26 cellular contexts compared by ENCODE assay signal in the genomic region with DNA sequence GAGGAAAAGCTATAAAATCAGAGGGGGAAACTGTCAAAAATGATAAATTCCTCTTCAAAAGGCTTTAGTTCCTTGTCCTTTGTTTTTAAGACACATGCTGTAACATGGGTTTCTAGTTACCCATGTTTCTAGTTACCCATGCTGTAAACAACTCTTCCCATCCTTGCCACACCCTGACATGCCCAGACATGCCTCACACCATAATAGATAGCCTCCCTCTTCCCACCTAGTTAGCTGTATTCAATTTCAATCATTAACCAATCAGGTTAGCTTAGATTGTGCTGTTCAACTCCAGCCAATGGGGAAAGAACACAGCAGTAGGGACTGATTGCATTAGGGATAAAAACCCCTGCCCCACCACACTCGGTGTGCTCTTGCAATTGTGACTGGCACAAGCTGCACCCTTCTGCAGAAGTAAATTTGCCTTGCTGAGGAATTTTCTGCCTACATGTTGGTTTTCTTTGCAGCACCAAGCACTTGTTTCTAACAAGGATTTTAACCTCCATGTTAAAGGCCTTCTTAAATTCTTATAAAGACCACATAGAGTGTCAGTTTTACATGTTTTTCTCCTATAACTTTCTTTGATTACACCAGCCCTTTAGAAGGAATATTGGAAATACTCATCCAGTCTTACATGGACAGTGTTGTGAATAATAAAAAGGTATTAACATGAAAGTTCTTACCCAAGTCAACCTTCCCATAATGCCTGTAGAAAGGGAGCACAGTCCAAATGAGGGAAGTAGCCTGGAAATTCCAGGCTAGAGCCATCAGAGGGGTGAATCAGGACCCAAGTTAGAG. TPM values are rescaled to one million over a fixed set of nuclear protein-coding genes. Genes with fewer than 3 reads are reported as not detected.
A peak's percentile ranks its signal among the peaks of the same experiment; 100 is the strongest.
DNase-seq lines count a peak whose midpoint lies in the region; ATAC-seq, FAIRE-seq and TF ChIP-seq lines count a peak whose summit lies in the region.
"Had no signal": no experiment of that assay in that cellular context is flagged by ENCODE, and none has a peak within 500 bp of the region (broad histone marks: within the 10 kb centered on the region; RNA-seq: fewer than 3 reads in every experiment).

No MANE protein-coding gene starts in this region.

- no peaks in the 10 kb centered on the region for H3K36me3 ChIP-seq in bronchial epithelial cell (ENCODE audit: control insufficient read depth, insufficient read depth, low read length)
- H3K36me3 ChIP-seq: BLaER1 treated with 17β-estradiol and CSF1 and Interleukin-3, amounts not matched to agents 10 nM and 100 nM; uterus had no signal

- no peak for FAIRE-seq in bronchial epithelial cell (lab: Jason Lieb, UNC)
- FAIRE-seq: kidney had no signal

- no peaks in the 10 kb centered on the region for H3K27me3 ChIP-seq in bronchial epithelial cell (ENCODE audit: control insufficient read depth, insufficient read depth, low read length)
- H3K27me3 ChIP-seq: BLaER1 treated with 17β-estradiol and CSF1 and Interleukin-3, amounts not matched to agents 10 nM and 100 nM; hepatocyte; uterus had no signal

- POLR2A ChIA-PET in activated CD8-positive, alpha-beta T cell treated with anti-CD3 and anti-CD28 coated beads, Interleukin-2, amount 10 ng/mL, durations not matched to agents 7 days and 5 days (lab: Charles Lee): no interaction called here
- POLR2A ChIA-PET in activated CD8-positive, alpha-beta T cell treated with anti-CD3 and anti-CD28 coated beads for 36 hours (lab: Charles Lee): no interaction called here

- no peak for DNase-seq in activated CD8-positive, alpha-beta T cell treated with anti-CD3 and anti-CD28 coated beads, Interleukin-2, amount 10 ng/mL, durations not matched to agents 7 days and 5 days
- no peak for DNase-seq in activated CD8-positive, alpha-beta T cell treated with anti-CD3 and anti-CD28 coated beads for 36 hours
- DNase-seq in LHCN-M2 (ENCODE audit: low read depth) (peak; percentile 18), bronchial epithelial cell (ENCODE audit: low read depth) (peak; percentile 55), renal cortical epithelial cell (ENCODE audit: low read depth) (peak; percentile 3), T-helper 1 cell (no peak)
- DNase-seq in activated T-helper 1 cell treated with anti-CD3 and anti-CD28 coated beads, Interleukin-12 subunit alpha, Interleukin-12 subunit beta, Interleukin-2, Interleukin-4 antibody, amounts not matched to agents 30 ng/mL and 10 ng/mL and 1 ng/mL, durations not matched to agents 14 hours and 24 hours and 36 hours (ENCODE audit: low spot score): no peak
- DNase-seq: activated CD4-positive, alpha-beta T cell treated with anti-CD3 and anti-CD28 coated beads, Interleukin-2, amount 10 ng/mL, durations not matched to agents 24 days and 14 days; activated gamma-delta T cell treated with Interleukin-2 at 50 U/mL for 16 hours; cortex of kidney; GDM1; kidney; naive B cell; NCI-H1092; NCI-H82; PC-9; right cardiac atrium; SIG-M5; stimulated activated CD8-positive, alpha-beta memory T cell treated with anti-CD3 and anti-CD28 coated beads, Interleukin-4, amount 100 ng/mL, for 48 hours; uterus had no signal

- TF ChIP-seq CTCF in activated CD8-positive, alpha-beta T cell treated with anti-CD3 and anti-CD28 coated beads for 36 hours (IDR thresholded peaks at IDR 0.05): no peak
- TF ChIP-seq CTCF in bronchial epithelial cell (IDR thresholded peaks at IDR 0.05; ENCODE audit: insufficient read depth, low read length, severe bottlenecking): no peak

- peaks cover 7% of the 10 kb centered on the region for H3K27me3 Mint-ChIP-seq in activated CD8-positive, alpha-beta T cell treated with anti-CD3 and anti-CD28 coated beads, Interleukin-2, amount 10 ng/mL, durations not matched to agents 7 days and 5 days (ENCODE audit: low read depth)
- H3K27me3 Mint-ChIP-seq in activated CD8-positive, alpha-beta T cell treated with anti-CD3 and anti-CD28 coated beads for 36 hours: peaks cover 1% of the 10 kb centered on the region
- peaks cover 8% of the 10 kb centered on the region for H3K27me3 Mint-ChIP-seq in activated T-helper 1 cell treated with anti-CD3 and anti-CD28 coated beads, Interleukin-12 subunit alpha, Interleukin-12 subunit beta, Interleukin-2, Interleukin-4 antibody, amounts not matched to agents 30 ng/mL and 10 ng/mL and 1 ng/mL, durations not matched to agents 14 hours and 24 hours and 36 hours (ENCODE audit: insufficient read depth)

- H3K27ac Mint-ChIP-seq in activated CD8-positive, alpha-beta T cell treated with anti-CD3 and anti-CD28 coated beads, Interleukin-2, amount 10 ng/mL, durations not matched to agents 7 days and 5 days: peak overlapping the region; percentile 14
- no peak overlapping the region for H3K27ac Mint-ChIP-seq in activated CD8-positive, alpha-beta T cell treated with anti-CD3 and anti-CD28 coated beads for 36 hours
- H3K27ac Mint-ChIP-seq in activated T-helper 1 cell treated with anti-CD3 and anti-CD28 coated beads, Interleukin-12 subunit alpha, Interleukin-12 subunit beta, Interleukin-2, Interleukin-4 antibody, amounts not matched to agents 30 ng/mL and 10 ng/mL and 1 ng/mL, durations not matched to agents 14 hours and 24 hours and 36 hours: no peak overlapping the region
- H3K27ac Mint-ChIP-seq: activated CD4-positive, alpha-beta T cell treated with anti-CD3 and anti-CD28 coated beads, Interleukin-2, amount 10 ng/mL, durations not matched to agents 24 days and 14 days; naive B cell had no signal

- CTCF ChIA-PET in activated CD8-positive, alpha-beta T cell treated with anti-CD3 and anti-CD28 coated beads, Interleukin-2, amount 10 ng/mL, durations not matched to agents 7 days and 5 days (lab: Charles Lee): interaction anchor here (1.8 kb wide), 1 partner anchor 16 kb away, joined by 9 read pairs; no protein-coding TSS in a partner anchor
- CTCF ChIA-PET in activated CD8-positive, alpha-beta T cell treated with anti-CD3 and anti-CD28 coated beads for 36 hours (lab: Charles Lee): interaction anchor here (1.5 kb wide), 1 partner anchor 15 kb away, joined by 5 read pairs; no protein-coding TSS in a partner anchor

- intact Hi-C loops in activated CD8-positive, alpha-beta T cell treated with anti-CD3 and anti-CD28 coated beads for 36 hours (cut with micrococcal nuclease): no loop called here
- intact Hi-C loops in activated T-helper 1 cell treated with anti-CD3 and anti-CD28 coated beads, Interleukin-12 subunit alpha, Interleukin-12 subunit beta, Interleukin-2, Interleukin-4 antibody, amounts not matched to agents 30 ng/mL and 10 ng/mL and 1 ng/mL, durations not matched to agents 14 hours and 24 hours and 36 hours (cut with micrococcal nuclease): no loop called here

- no peak overlapping the region for H3K4me3 Mint-ChIP-seq in activated CD8-positive, alpha-beta T cell treated with anti-CD3 and anti-CD28 coated beads, Interleukin-2, amount 10 ng/mL, durations not matched to agents 7 days and 5 days
- H3K4me3 Mint-ChIP-seq in activated CD8-positive, alpha-beta T cell treated with anti-CD3 and anti-CD28 coated beads for 36 hours: no peak overlapping the region
- no peak overlapping the region for H3K4me3 Mint-ChIP-seq in activated T-helper 1 cell treated with anti-CD3 and anti-CD28 coated beads, Interleukin-12 subunit alpha, Interleukin-12 subunit beta, Interleukin-2, Interleukin-4 antibody, amounts not matched to agents 30 ng/mL and 10 ng/mL and 1 ng/mL, durations not matched to agents 14 hours and 24 hours and 36 hours
- H3K4me3 Mint-ChIP-seq: activated CD4-positive, alpha-beta T cell treated with anti-CD3 and anti-CD28 coated beads, Interleukin-2, amount 10 ng/mL, durations not matched to agents 24 days and 14 days; naive B cell had no signal

- peaks cover 4% of the 10 kb centered on the region for H3K36me3 Mint-ChIP-seq in activated CD8-positive, alpha-beta T cell treated with anti-CD3 and anti-CD28 coated beads, Interleukin-2, amount 10 ng/mL, durations not matched to agents 7 days and 5 days (ENCODE audit: low read depth)
- no peaks in the 10 kb centered on the region for H3K36me3 Mint-ChIP-seq in activated CD8-positive, alpha-beta T cell treated with anti-CD3 and anti-CD28 coated beads for 36 hours (ENCODE audit: low read depth)
- H3K36me3 Mint-ChIP-seq in activated T-helper 1 cell treated with anti-CD3 and anti-CD28 coated beads, Interleukin-12 subunit alpha, Interleukin-12 subunit beta, Interleukin-2, Interleukin-4 antibody, amounts not matched to agents 30 ng/mL and 10 ng/mL and 1 ng/mL, durations not matched to agents 14 hours and 24 hours and 36 hours (ENCODE audit: low read depth): peaks cover 2% of the 10 kb centered on the region

- H3K4me1 Mint-ChIP-seq in activated CD8-positive, alpha-beta T cell treated with anti-CD3 and anti-CD28 coated beads, Interleukin-2, amount 10 ng/mL, durations not matched to agents 7 days and 5 days (ENCODE audit: low read depth): peaks cover 5% of the 10 kb centered on the region
- no peaks in the 10 kb centered on the region for H3K4me1 Mint-ChIP-seq in activated CD8-positive, alpha-beta T cell treated with anti-CD3 and anti-CD28 coated beads for 36 hours (ENCODE audit: low read depth)
- H3K4me1 Mint-ChIP-seq in activated T-helper 1 cell treated with anti-CD3 and anti-CD28 coated beads, Interleukin-12 subunit alpha, Interleukin-12 subunit beta, Interleukin-2, Interleukin-4 antibody, amounts not matched to agents 30 ng/mL and 10 ng/mL and 1 ng/mL, durations not matched to agents 14 hours and 24 hours and 36 hours (ENCODE audit: low read depth): no peaks in the 10 kb centered on the region
- H3K4me1 Mint-ChIP-seq: activated CD4-positive, alpha-beta T cell treated with anti-CD3 and anti-CD28 coated beads, Interleukin-2, amount 10 ng/mL, durations not matched to agents 24 days and 14 days; naive B cell had no signal

- H3K9me3 Mint-ChIP-seq in activated CD8-positive, alpha-beta T cell treated with anti-CD3 and anti-CD28 coated beads, Interleukin-2, amount 10 ng/mL, durations not matched to agents 7 days and 5 days (ENCODE audit: insufficient read depth): peaks cover 5% of the 10 kb centered on the region
- H3K9me3 Mint-ChIP-seq in activated CD8-positive, alpha-beta T cell treated with anti-CD3 and anti-CD28 coated beads for 36 hours: peaks cover 19% of the 10 kb centered on the region
- peaks cover 28% of the 10 kb centered on the region for H3K9me3 Mint-ChIP-seq in activated T-helper 1 cell treated with anti-CD3 and anti-CD28 coated beads, Interleukin-12 subunit alpha, Interleukin-12 subunit beta, Interleukin-2, Interleukin-4 antibody, amounts not matched to agents 30 ng/mL and 10 ng/mL and 1 ng/mL, durations not matched to agents 14 hours and 24 hours and 36 hours

- H3K4me3 ChIP-seq in bronchial epithelial cell (ENCODE audit: low read depth, low read length): no peak overlapping the region
- H3K4me3 ChIP-seq: BLaER1 treated with 17β-estradiol and CSF1 and Interleukin-3, amounts not matched to agents 10 nM and 100 nM; hepatocyte; PC-9; uterus had no signal

- peak; percentile 23 for ATAC-seq in activated CD8-positive, alpha-beta T cell treated with anti-CD3 and anti-CD28 coated beads, Interleukin-2, amount 10 ng/mL, durations not matched to agents 7 days and 5 days
- ATAC-seq in activated CD8-positive, alpha-beta T cell treated with anti-CD3 and anti-CD28 coated beads for 36 hours: no peak
- no peak for ATAC-seq in GM19351 (IDR thresholded peaks at IDR 0.05; ENCODE audit: unreplicated experiment)
- ATAC-seq: right cardiac atrium had no signal

RNA-seq across cellular contexts. Expression of a gene that starts 32.5 kb away (rescaled TPM):
- total RNA-seq in activated CD8-positive, alpha-beta T cell treated with anti-CD3 and anti-CD28 coated beads, Interleukin-2, amount 10 ng/mL, durations not matched to agents 7 days and 5 days: not detected
- total RNA-seq in activated CD8-positive, alpha-beta T cell treated with anti-CD3 and anti-CD28 coated beads for 36 hours: not detected
- total RNA-seq in LHCN-M2 (2014; rRNA removed): not detected in 2 replicates
- polyA plus RNA-seq in LHCN-M2 (2012): not detected
- not detected in 2 replicates for total RNA-seq in bronchial epithelial cell
- not detected in 2 replicates for total RNA-seq in renal cortical epithelial cell
- total RNA-seq in activated T-helper 1 cell treated with anti-CD3 and anti-CD28 coated beads, Interleukin-12 subunit alpha, Interleukin-12 subunit beta, Interleukin-2, Interleukin-4 antibody, amounts not matched to agents 30 ng/mL and 10 ng/mL and 1 ng/mL, durations not matched to agents 14 hours and 24 hours and 36 hours: not detected in 2 replicates
- total RNA-seq: activated CD4-positive, alpha-beta T cell treated with anti-CD3 and anti-CD28 coated beads, Interleukin-2, amount 10 ng/mL, durations not matched to agents 24 days and 14 days; hepatocyte; kidney; osteoblast; PC-9; right cardiac atrium; subcutaneous adipose tissue; T-helper 1 cell treated with Interleukin-12 subunit alpha and Interleukin-12 subunit beta and Interleukin-4 antibody, amounts not matched to agents 30 ng/mL and 1 ng/mL, for 36 hours; uterus had no signal
- polyA plus RNA-seq: right cardiac atrium had no signal

Comparison
In these comparisons a context has a peak if more than half of its experiments do, and no peak if none do; other contexts are left out.
1. DNase-seq: peak in LHCN-M2 (single experiment), bronchial epithelial cell (single experiment) and renal cortical epithelial cell (single experiment); none in activated CD8-positive, alpha-beta T cell treated with anti-CD3 and anti-CD28 coated beads, Interleukin-2, amount 10 ng/mL, durations not matched to agents 7 days and 5 days (single experiment), activated CD8-positive, alpha-beta T cell treated with anti-CD3 and anti-CD28 coated beads for 36 hours (single experiment), T-helper 1 cell (0 of 5) and activated T-helper 1 cell treated with anti-CD3 and anti-CD28 coated beads, Interleukin-12 subunit alpha, Interleukin-12 subunit beta, Interleukin-2, Interleukin-4 antibody, amounts not matched to agents 30 ng/mL and 10 ng/mL and 1 ng/mL, durations not matched to agents 14 hours and 24 hours and 36 hours (single experiment).